8 cellular contexts compared by ENCODE assay signal in genomic region chr1:34742667-34743270, GRCh38. TPM values are rescaled to one million over a fixed set of nuclear protein-coding genes. Genes with fewer than 3 reads are reported as not detected.
A peak's percentile ranks its signal among the peaks of the same experiment; 100 is the strongest.
DNase-seq lines count a peak whose midpoint lies in the region; ATAC-seq and TF ChIP-seq lines count a peak whose summit lies in the region.

No MANE protein-coding gene starts in this region.

- peak; percentile 80 for DNase-seq in GM10266 (ENCODE audit: extremely low spot score)
- DNase-seq in NCI-H748 (lab: John Stamatoyannopoulos, UW; ENCODE audit: unreplicated experiment), result peak; percentile 60
- DNase-seq in activated CD4-positive, alpha-beta memory T cell treated with anti-CD3 and anti-CD28 coated beads for 36 hours, result peak; percentile 83
- peak; percentile 67 to 90 (median 79) for DNase-seq in dorsolateral prefrontal cortex
- DNase-seq in lung microvascular endothelial cell (ENCODE audit: low read depth in 2 of 2), result peak; percentile 71 to 79
- peak; percentile 42 for DNase-seq in stimulated activated CD8-positive, alpha-beta memory T cell treated with anti-CD3 and anti-CD28 coated beads, Interleukin-12 subunit alpha, Interleukin-12 subunit beta, amount 100 ng/mL, for 24 hours (ENCODE audit: extremely low read depth)
- no peak for DNase-seq in cortex of kidney (lab: John Stamatoyannopoulos, UW)

- intact Hi-C loops in activated CD4-positive, alpha-beta memory T cell treated with anti-CD3 and anti-CD28 coated beads for 36 hours (cut with micrococcal nuclease), result loop anchor here (5.0 kb wide), 2 partner anchors 280 to 1110 kb away; no protein-coding TSS in a partner anchor
- intact Hi-C loops in dorsolateral prefrontal cortex (cut with DNase I), result loop anchor here (5.0 to 10.0 kb wide), 8 partner anchors 55 to 1110 kb away; partner anchors contain the start of gene CSMD2 (in 1 of the 2)

- no peaks in the 10 kb centered on the region for H3K27me3 ChIP-seq in dorsolateral prefrontal cortex

- TF ChIP-seq CTCF in GM10266 (IDR thresholded peaks at IDR 0.05; ENCODE audit: control insufficient read depth, insufficient read depth, low read depth, missing control alignments) (peak; percentile 95), dorsolateral prefrontal cortex (IDR thresholded peaks at IDR 0.05 in 54 of 56, conservative IDR thresholded peaks at IDR 0.05 in 2 of 56; ENCODE audit: low read depth in 1 of 56, partially characterized antibody in 56 of 56) (peak; percentile 39 to 97 (median 92))

- no peaks in the 10 kb centered on the region for H3K36me3 Mint-ChIP-seq in activated CD4-positive, alpha-beta memory T cell treated with anti-CD3 and anti-CD28 coated beads for 36 hours

- no peak overlapping the region for H3K27ac Mint-ChIP-seq in activated CD4-positive, alpha-beta memory T cell treated with anti-CD3 and anti-CD28 coated beads for 36 hours

- CTCF ChIA-PET in activated CD4-positive, alpha-beta memory T cell treated with anti-CD3 and anti-CD28 coated beads for 36 hours (lab: Charles Lee), result interaction anchor here (0.5 to 4.1 kb wide), 24 partner anchors 9 to 1271 kb away, joined by 3 to 48 read pairs (median 4); no protein-coding TSS in a partner anchor

- H3K27me3 Mint-ChIP-seq in activated CD4-positive, alpha-beta memory T cell treated with anti-CD3 and anti-CD28 coated beads for 36 hours, result peaks cover 2% of the 10 kb centered on the region

- POLR2A ChIA-PET in activated CD4-positive, alpha-beta memory T cell treated with anti-CD3 and anti-CD28 coated beads for 36 hours (lab: Charles Lee), result no interaction called here

- H3K4me1 Mint-ChIP-seq in activated CD4-positive, alpha-beta memory T cell treated with anti-CD3 and anti-CD28 coated beads for 36 hours (ENCODE audit: low read depth), result no peaks in the 10 kb centered on the region

- H3K4me3 ChIP-seq in dorsolateral prefrontal cortex, result no peak overlapping the region

- peak; percentile 88 for ATAC-seq in HG03139 (IDR thresholded peaks at IDR 0.05; ENCODE audit: unreplicated experiment)

- H3K9me3 Mint-ChIP-seq in activated CD4-positive, alpha-beta memory T cell treated with anti-CD3 and anti-CD28 coated beads for 36 hours, result no peaks in the 10 kb centered on the region

- peak overlapping the region in 1 of 59 donors; percentile 44 for H3K27ac ChIP-seq in dorsolateral prefrontal cortex

- H3K4me3 Mint-ChIP-seq in activated CD4-positive, alpha-beta memory T cell treated with anti-CD3 and anti-CD28 coated beads for 36 hours, result no peak overlapping the region

RNA-seq across cellular contexts. Expression of gene GJB5, which starts 12.1 kb away (rescaled TPM):
- total RNA-seq in activated CD4-positive, alpha-beta memory T cell treated with anti-CD3 and anti-CD28 coated beads for 36 hours, result not detected
- total RNA-seq in dorsolateral prefrontal cortex, result 1 to 10 TPM in 74 of 120 experiments, under 1 TPM in 36, not detected in 10; 0.32 to 5.2 (median 1.3) TPM
- not detected in 2 replicates for total RNA-seq in lung microvascular endothelial cell

RNA-seq across cellular contexts. Expression of gene GJB4, which starts 16.8 kb away (rescaled TPM):
- not detected for total RNA-seq in activated CD4-positive, alpha-beta memory T cell treated with anti-CD3 and anti-CD28 coated beads for 36 hours
- total RNA-seq in dorsolateral prefrontal cortex (under 1 TPM in 11 of 120 experiments, not detected in 109; 0.17 to 0.37 (median 0.28) TPM), lung microvascular endothelial cell (not detected in 2 replicates)

RNA-seq across cellular contexts. Expression of gene GJB3, which starts 38.2 kb away (rescaled TPM):
- total RNA-seq in activated CD4-positive, alpha-beta memory T cell treated with anti-CD3 and anti-CD28 coated beads for 36 hours, result not detected
- total RNA-seq in dorsolateral prefrontal cortex (1 to 10 TPM in 11 of 120 experiments, under 1 TPM in 68, not detected in 41; 0.20 to 2.7 (median 0.49) TPM), lung microvascular endothelial cell (not detected in 2 replicates)

RNA-seq across cellular contexts. Expression of gene GJA4, which starts 50.0 kb away (rescaled TPM):
- not detected for total RNA-seq in activated CD4-positive, alpha-beta memory T cell treated with anti-CD3 and anti-CD28 coated beads for 36 hours
- total RNA-seq in dorsolateral prefrontal cortex (10 to 100 TPM in 15 of 120 experiments, 1 to 10 TPM in 105; 1.3 to 19.5 (median 5.2) TPM), lung microvascular endothelial cell (47.2 and 60.8 TPM in 2 replicates)
